Comparison of ENCODE assay signal across 11 cellular contexts in genomic region chr5:124652514-124652819, GRCh38.
DNase-seq lines count a peak whose midpoint lies in the region; ATAC-seq and TF ChIP-seq lines count a peak whose summit lies in the region.
"Had no signal": no experiment of that assay in that cellular context is flagged by ENCODE, and none has a peak within 500 bp of the region (broad histone marks: within the 10 kb centered on the region; RNA-seq: fewer than 3 reads in every experiment).

No MANE protein-coding gene starts in this region.

- no peak overlapping the region for H3K18ac ChIP-seq in trophoblast cell (ENCODE audit: low read length)

- 79 to 84% methylated on average over 2 of the region's 2 CpGs for WGBS in GM23248 (ENCODE audit: low coverage in 1 of 2, low lambda C conversion rate in 2 of 2, missing lambda C conversion rate in 2 of 2), 2 experiments
- no CpG with 5 or more reads among the region's 2 CpGs for WGBS in trophoblast cell (ENCODE audit: extremely low coverage, insufficient coverage, insufficient read length)

- H4K20me1 ChIP-seq in GM23248 (ENCODE audit: insufficient read depth) (no peaks in the 10 kb centered on the region), fibroblast of lung (ENCODE audit: control insufficient read depth, extremely low read depth, insufficient read depth, low read length) (no peaks in the 10 kb centered on the region)

- in situ Hi-C loops in GM23248 (cut with MboI): no loop called here
- in situ Hi-C loops in SK-MEL-5 (cut with HindIII; ENCODE audit: low pct_unique_long_range_greater_than_20kb, low sequenced_read_pairs): no loop called here
- in situ Hi-C loops in brain microvascular endothelial cell (cut with HindIII; ENCODE audit: low pct_ligation_motif_present, low sequenced_read_pairs): no loop called here

- H3K79me2 ChIP-seq in GM23248 (ENCODE audit: insufficient read depth): no peaks in the 10 kb centered on the region
- H3K79me2 ChIP-seq in fibroblast of lung (ENCODE audit: control insufficient read depth, insufficient read depth, low read length): peaks cover 10% of the 10 kb centered on the region
- peaks cover 6% of the 10 kb centered on the region for H3K79me2 ChIP-seq in trophoblast cell (ENCODE audit: control insufficient read depth, insufficient read depth, low read length, poor library complexity)

- DNase-seq in GM23248: no peak
- peak; percentile 58 for DNase-seq in SK-MEL-5 (ENCODE audit: low read depth, low spot score)
- peak in 1 of 2 donors; percentile 43 for DNase-seq in fibroblast of lung (ENCODE audit: low read depth in 2 of 2)
- no peak for DNase-seq in trophoblast cell
- no peak for DNase-seq in brain microvascular endothelial cell
- no peak for DNase-seq in activated CD8-positive, alpha-beta memory T cell treated with anti-CD3 and anti-CD28 coated beads, Interleukin-2, amount 50 U/mL, for 4 hours
- DNase-seq in effector memory CD8-positive, alpha-beta T cell: no peak
- DNase-seq: activated CD4-positive, alpha-beta T cell treated with anti-CD3 and anti-CD28 coated beads, Interleukin-2, amount 50 U/mL, for 4 hours had no signal

- no peaks in the 10 kb centered on the region for H3K36me3 Mint-ChIP-seq in effector memory CD8-positive, alpha-beta T cell (ENCODE audit: insufficient read depth)

- peaks cover 19% of the 10 kb centered on the region for H3K79me1 ChIP-seq in trophoblast cell (ENCODE audit: low read length)

- no peak overlapping the region for H2AK5ac ChIP-seq in trophoblast cell (ENCODE audit: low read length)

- no peaks in the 10 kb centered on the region for H3K27me3 ChIP-seq in GM23248 (replicated peaks; ENCODE audit: insufficient read depth)
- H3K27me3 ChIP-seq in fibroblast of lung (ENCODE audit: control insufficient read depth, insufficient read depth, low read length): no peaks in the 10 kb centered on the region
- no peaks in the 10 kb centered on the region for H3K27me3 ChIP-seq in trophoblast cell (ENCODE audit: insufficient read depth, low read length)
- no peaks in the 10 kb centered on the region for H3K27me3 ChIP-seq in brain microvascular endothelial cell (replicated peaks)
- H3K27me3 ChIP-seq: ascending aorta had no signal

- H3K9me3 Mint-ChIP-seq in effector memory CD8-positive, alpha-beta T cell: peaks cover 0 to 2% of the 10 kb centered on the region in 2 donors

- H3K36me3 ChIP-seq in GM23248 (ENCODE audit: low read depth): no peaks in the 10 kb centered on the region
- no peaks in the 10 kb centered on the region for H3K36me3 ChIP-seq in fibroblast of lung (ENCODE audit: control insufficient read depth, insufficient read depth, low read length)
- peaks cover 4 to 8% of the 10 kb centered on the region in 2 experiments for H3K36me3 ChIP-seq in trophoblast cell (ENCODE audit: control insufficient read depth in 1 of 2, insufficient read depth in 2 of 2, low read length in 2 of 2)
- H3K36me3 ChIP-seq in brain microvascular endothelial cell (replicated peaks): no peaks in the 10 kb centered on the region
- H3K36me3 ChIP-seq: neutrophil had no signal

- H4K12ac ChIP-seq in trophoblast cell (ENCODE audit: low read depth, low read length): no peak overlapping the region

- H4K91ac ChIP-seq in trophoblast cell (ENCODE audit: low read depth, low read length): no peak overlapping the region

- peaks cover 5 to 14% of the 10 kb centered on the region in 2 donors for H3K27me3 Mint-ChIP-seq in effector memory CD8-positive, alpha-beta T cell

- no peak overlapping the region for H2BK12ac ChIP-seq in trophoblast cell (ENCODE audit: low read length)

- no peak for ATAC-seq in GM21825 (IDR thresholded peaks at IDR 0.05; ENCODE audit: unreplicated experiment)
- no peak for ATAC-seq in effector memory CD8-positive, alpha-beta T cell (replicated peaks)

- H3K14ac ChIP-seq in trophoblast cell (ENCODE audit: low read length): no peak overlapping the region

- no peak overlapping the region for H4K8ac ChIP-seq in trophoblast cell (ENCODE audit: low read depth, low read length)

- peak overlapping the region; percentile 76; the same call in 1 of the 2 replicates for H3K4me3 ChIP-seq in GM23248
- peak overlapping the region in 1 of 4 experiments; percentile 39 for H3K4me3 ChIP-seq in fibroblast of lung (replicated peaks in 1 of 4; ENCODE audit: control extremely low read depth in 1 of 4, insufficient read depth in 1 of 4, low read depth in 3 of 4, low read length in 4 of 4)
- H3K4me3 ChIP-seq in trophoblast cell (ENCODE audit: low read depth, low read length): no peak overlapping the region
- H3K4me3 ChIP-seq in brain microvascular endothelial cell (ENCODE audit: low read depth, low read length): no peak overlapping the region

- peaks cover 47% of the 10 kb centered on the region for H3F3A ChIP-seq in GM23248 (ENCODE audit: insufficient read depth)

- no peaks in the 10 kb centered on the region for H3K9me2 ChIP-seq in GM23248 (ENCODE audit: insufficient read depth)

- no peak overlapping the region for H3K23ac ChIP-seq in trophoblast cell (ENCODE audit: low read length)

- no peak overlapping the region for H3K4me3 Mint-ChIP-seq in effector memory CD8-positive, alpha-beta T cell

- no peak for TF ChIP-seq CTCF in fibroblast of lung (conservative IDR thresholded peaks at IDR 0.05 in 1 of 2, IDR thresholded peaks at IDR 0.05 in 1 of 2; ENCODE audit: low read depth in 1 of 2, low read length in 2 of 2)
- no peak for TF ChIP-seq CTCF in brain microvascular endothelial cell (IDR thresholded peaks at IDR 0.05; ENCODE audit: low read depth, low read length, missing control alignments)

- H3K9me3 ChIP-seq in GM23248 (ENCODE audit: low read depth): no peaks in the 10 kb centered on the region
- H3K9me3 ChIP-seq in fibroblast of lung (ENCODE audit: control insufficient read depth, insufficient read depth, low read depth, low read length): no peaks in the 10 kb centered on the region
- no peaks in the 10 kb centered on the region for H3K9me3 ChIP-seq in trophoblast cell (ENCODE audit: insufficient read depth, low read depth, low read length)
- H3K9me3 ChIP-seq: ascending aorta, neutrophil had no signal

- no peak overlapping the region for H3K4ac ChIP-seq in trophoblast cell (ENCODE audit: low read depth, low read length)

- no peak overlapping the region for H3K4me2 ChIP-seq in GM23248 (ENCODE audit: unreplicated experiment)
- H3K4me2 ChIP-seq in fibroblast of lung (ENCODE audit: extremely low read depth, insufficient read depth, low read length): peak overlapping the region; percentile 96
- no peak overlapping the region for H3K4me2 ChIP-seq in trophoblast cell (ENCODE audit: low read length)

- no peak overlapping the region for H2BK120ac ChIP-seq in trophoblast cell (ENCODE audit: insufficient read depth, low read length, poor library complexity)

- peaks cover 49% of the 10 kb centered on the region for H3K4me1 ChIP-seq in GM23248 (ENCODE audit: insufficient read depth)
- H3K4me1 ChIP-seq in fibroblast of lung (ENCODE audit: control insufficient read depth, extremely low read depth, insufficient read depth, low read length): peaks cover 27% of the 10 kb centered on the region
- peaks cover 15 to 20% of the 10 kb centered on the region in 2 experiments for H3K4me1 ChIP-seq in trophoblast cell (ENCODE audit: control insufficient read depth in 1 of 2, insufficient read depth in 2 of 2, low read length in 2 of 2)

- H3K4me1 Mint-ChIP-seq in effector memory CD8-positive, alpha-beta T cell (ENCODE audit: low read depth in 2 of 2): peaks cover 0 to 5% of the 10 kb centered on the region in 2 donors

- H2BK5ac ChIP-seq in trophoblast cell (ENCODE audit: low read depth, low read length, poor library complexity): no peak overlapping the region

- H2AFZ ChIP-seq in GM23248 (peak overlapping the region; percentile 86), fibroblast of lung (ENCODE audit: low read length) (no peak overlapping the region), trophoblast cell (ENCODE audit: insufficient read depth, low read length, poor library complexity) (no peak overlapping the region)

- H3K27ac ChIP-seq in GM23248 (no peak overlapping the region), fibroblast of lung (ENCODE audit: insufficient read depth, low read length) (no peak overlapping the region), trophoblast cell (ENCODE audit: low read depth, low read length) (peak overlapping the region; percentile 96), brain microvascular endothelial cell (no peak overlapping the region)

- H3K9ac ChIP-seq in GM23248 (no peak overlapping the region), fibroblast of lung (ENCODE audit: insufficient read depth, low read length) (no peak overlapping the region), trophoblast cell (ENCODE audit: low read length) (no peak overlapping the region)

- no peak overlapping the region for H3K27ac Mint-ChIP-seq in effector memory CD8-positive, alpha-beta T cell
